Comparison of ENCODE assay signal across 17 cellular contexts in genomic region chr12:65986047-65986446, GRCh38.
DNase-seq lines count a peak whose midpoint lies in the region; ATAC-seq, FAIRE-seq and TF ChIP-seq lines count a peak whose summit lies in the region.
"Had no signal": no experiment of that assay in that cellular context is flagged by ENCODE, and none has a peak within 500 bp of the region (broad histone marks: within the 10 kb centered on the region; RNA-seq: fewer than 3 reads in every experiment).

No MANE protein-coding gene starts in this region.

- intact Hi-C loops in A673 (cut with micrococcal nuclease; ENCODE audit: unreplicated experiment), result loop anchor here (5.0 to 10.0 kb wide), 2 partner anchors 119 to 384 kb away; no protein-coding TSS in a partner anchor

- DNase-seq in A673 (ENCODE audit: low spot score) (no peak), HT-29 (ENCODE audit: low spot score) (peak; percentile 36), cardiac fibroblast (ENCODE audit: low read depth in 2 of 2) (peak; percentile 15 to 37), fibroblast of pulmonary artery (ENCODE audit: low read depth) (peak; percentile 38), small intestine (no peak), NCI-H82 treated with DMSO at 0.1 percent for 48 hours (lab: John Stamatoyannopoulos, UW; ENCODE audit: unreplicated experiment) (no peak)
- DNase-seq: DMS79 treated with DMSO at 0.1 percent for 48 hours, NCI-H1105 treated with DMSO at 0.1 percent for 48 hours, NCI-H1694, NCI-H510A, NCI-H748 treated with DMSO at 0.1 percent for 48 hours had no signal

- no peaks in the 10 kb centered on the region for H3K4me1 ChIP-seq in A673 (ENCODE audit: insufficient read depth, low read length, poor library complexity, severe bottlenecking)
- H3K4me1 ChIP-seq in small intestine (ENCODE audit: control insufficient read depth in 2 of 2, insufficient read depth in 1 of 2, low read depth in 1 of 2, low read length in 1 of 2), result no peaks in the 10 kb centered on the region

- BruUV-seq in A673 (replicated peaks; lab: Mats Ljungman, UMichigan), result no TSS peak

- no peaks in the 10 kb centered on the region for H3K9me3 ChIP-seq in A673 (ENCODE audit: low read depth, low read length, poor library complexity, severe bottlenecking)
- no peaks in the 10 kb centered on the region for H3K9me3 ChIP-seq in small intestine (ENCODE audit: control insufficient read depth, low read depth)

- ATAC-seq in HG02885 (IDR thresholded peaks at IDR 0.05; ENCODE audit: poor library complexity, unreplicated experiment), result no peak
- ATAC-seq in GM19351 (IDR thresholded peaks at IDR 0.05; ENCODE audit: unreplicated experiment), result no peak
- ATAC-seq: K562 had no signal

- no peak overlapping the region for H3K27ac ChIP-seq in A673 (ENCODE audit: low read depth, low read length, poor library complexity, severe bottlenecking)
- H3K27ac ChIP-seq in small intestine (ENCODE audit: low read depth in 1 of 2, low read length in 1 of 2), result no peak overlapping the region
- H3K27ac ChIP-seq: RWPE1 had no signal

- FAIRE-seq in small intestine (lab: Jason Lieb, UNC), result no peak
- FAIRE-seq: G401.6, H54, K562 had no signal

- WGBS in small intestine, 3 donors, result 43 to 62% (median 48%) methylated on average over 4 of the region's 4 CpGs

- POLR2A ChIA-PET in A673 (lab: Charles Lee; ENCODE audit: low non-redundant PET), result no interaction called here

- TF ChIP-seq CTCF in A673 (conservative IDR thresholded peaks at IDR 0.05; ENCODE audit: low read depth, low read length), result peak; percentile 26; the same call in 1 of the 2 replicates
- no peak for TF ChIP-seq CTCF in cardiac fibroblast (IDR thresholded peaks at IDR 0.05; ENCODE audit: low read depth, low read length)
- peak; percentile 21 for TF ChIP-seq CTCF in fibroblast of pulmonary artery (IDR thresholded peaks at IDR 0.05; ENCODE audit: low read length, missing control alignments)

- no peaks in the 10 kb centered on the region for H3K27me3 ChIP-seq in A673 (replicated peaks; ENCODE audit: insufficient read depth, low read depth, low read length, poor library complexity)
- no peaks in the 10 kb centered on the region for H3K27me3 ChIP-seq in small intestine (ENCODE audit: control insufficient read depth in 2 of 2, insufficient read depth in 2 of 2, low read length in 2 of 2)

- no peaks in the 10 kb centered on the region for H3K36me3 ChIP-seq in A673 (ENCODE audit: insufficient read depth, low read length, poor library complexity, severe bottlenecking)
- H3K36me3 ChIP-seq in small intestine (ENCODE audit: control insufficient read depth in 2 of 2, insufficient read depth in 2 of 2, low read length in 2 of 2), result no peaks in the 10 kb centered on the region

- H3K4me3 ChIP-seq in A673 (ENCODE audit: low read depth, low read length, poor library complexity, severe bottlenecking) (no peak overlapping the region), cardiac fibroblast (replicated peaks in 1 of 2; ENCODE audit: low read depth in 2 of 2, low read length in 2 of 2) (no peak overlapping the region), fibroblast of pulmonary artery (replicated peaks; ENCODE audit: low read depth, low read length) (no peak overlapping the region), small intestine (ENCODE audit: low read depth in 1 of 2, low read length in 2 of 2) (no peak overlapping the region)
- H3K4me3 ChIP-seq: K562 had no signal

- CTCF ChIA-PET in A673 (lab: Charles Lee), result no interaction called here

Comparison
In these comparisons a context has a peak if more than half of its experiments do, and no peak if none do; other contexts are left out.
1. DNase-seq: peak in HT-29 (single experiment), cardiac fibroblast (2 of 2) and fibroblast of pulmonary artery (single experiment); none in A673 (single experiment), small intestine (single experiment) and NCI-H82 treated with DMSO at 0.1 percent for 48 hours (single experiment).